ENCODE assay signal across 16 cellular contexts in the genomic region with DNA sequence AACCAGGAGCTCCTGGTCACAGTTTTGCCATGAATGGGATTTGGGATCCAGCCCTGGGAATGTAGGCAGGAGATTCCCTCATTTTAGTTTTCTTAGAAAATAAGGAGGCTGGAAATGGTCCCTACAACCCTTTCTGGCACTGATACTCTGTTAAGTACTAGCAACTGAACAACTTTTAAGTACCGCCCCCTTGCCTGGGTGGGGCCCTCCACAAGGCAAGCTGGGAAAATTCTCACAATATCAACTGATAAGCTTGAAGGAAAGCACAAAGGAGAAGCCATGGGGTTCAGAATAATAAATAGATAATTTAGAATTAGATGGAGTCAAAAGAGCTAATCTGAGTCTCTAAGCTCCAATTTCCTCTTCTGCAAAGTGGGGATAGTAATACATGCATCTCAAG. TPM values are rescaled to one million over a fixed set of nuclear protein-coding genes. Genes with fewer than 3 reads are reported as not detected.
"Had no signal": no experiment of that assay in that cellular context is flagged by ENCODE, and none has a peak within 500 bp of the region (broad histone marks: within the 10 kb centered on the region; RNA-seq: fewer than 3 reads in every experiment).

No MANE protein-coding gene starts in this region.

- DNase-seq: activated naive CD4-positive, alpha-beta T cell; activated naive CD8-positive, alpha-beta T cell treated with anti-CD3 and anti-CD28 coated beads, Interleukin-2, amount 10 ng/mL, durations not matched to agents 7 days and 5 days; endodermal cell; left lung; stimulated activated CD4-positive, alpha-beta T cell treated with anti-CD3 and anti-CD28 coated beads, Interleukin-12 subunit alpha, Interleukin-12 subunit beta, amount 100 ng/mL, for 4 hours; stimulated activated CD4-positive, alpha-beta T cell treated with anti-CD3 and anti-CD28 coated beads, Interleukin-2, amount 100 ng/mL, for 24 hours had no signal

- H3K27ac Mint-ChIP-seq: activated naive CD8-positive, alpha-beta T cell treated with anti-CD3 and anti-CD28 coated beads, Interleukin-2, amount 10 ng/mL, durations not matched to agents 7 days and 5 days; endodermal cell; memory B cell; nephron; stimulated activated effector memory CD8-positive, alpha-beta T cell treated with anti-CD3 and anti-CD28 coated beads, Interleukin-12 subunit alpha, Interleukin-12 subunit beta, amount 100 ng/mL, for 72 hours; T-helper 2 cell treated with Interferon-gamma antibody and Interleukin-4, amounts not matched to agents 5 μg/mL and 100 μg/mL, for 36 hours had no signal

- H3K9me3 Mint-ChIP-seq: activated naive CD8-positive, alpha-beta T cell treated with anti-CD3 and anti-CD28 coated beads, Interleukin-2, amount 10 ng/mL, durations not matched to agents 7 days and 5 days; endodermal cell; memory B cell; nephron; stimulated activated effector memory CD8-positive, alpha-beta T cell treated with anti-CD3 and anti-CD28 coated beads, Interleukin-12 subunit alpha, Interleukin-12 subunit beta, amount 100 ng/mL, for 72 hours; T-helper 2 cell treated with Interferon-gamma antibody and Interleukin-4, amounts not matched to agents 5 μg/mL and 100 μg/mL, for 36 hours had no signal

- H3K27ac ChIP-seq: breast epithelium, hepatocyte, left lung, tibial nerve, vagina had no signal

- H3K4me3 Mint-ChIP-seq: activated naive CD8-positive, alpha-beta T cell treated with anti-CD3 and anti-CD28 coated beads, Interleukin-2, amount 10 ng/mL, durations not matched to agents 7 days and 5 days; endodermal cell; memory B cell; nephron; stimulated activated effector memory CD8-positive, alpha-beta T cell treated with anti-CD3 and anti-CD28 coated beads, Interleukin-12 subunit alpha, Interleukin-12 subunit beta, amount 100 ng/mL, for 72 hours; T-helper 2 cell treated with Interferon-gamma antibody and Interleukin-4, amounts not matched to agents 5 μg/mL and 100 μg/mL, for 36 hours had no signal

- H3K9me3 ChIP-seq: breast epithelium, left lung, tibial nerve, vagina had no signal

- H3K36me3 Mint-ChIP-seq: activated naive CD8-positive, alpha-beta T cell treated with anti-CD3 and anti-CD28 coated beads, Interleukin-2, amount 10 ng/mL, durations not matched to agents 7 days and 5 days; memory B cell; stimulated activated effector memory CD8-positive, alpha-beta T cell treated with anti-CD3 and anti-CD28 coated beads, Interleukin-12 subunit alpha, Interleukin-12 subunit beta, amount 100 ng/mL, for 72 hours had no signal

- H3K27me3 Mint-ChIP-seq: memory B cell had no signal

- H3K4me3 ChIP-seq: breast epithelium, dorsolateral prefrontal cortex, hepatocyte, left lung, tibial nerve, vagina had no signal

- H3K36me3 ChIP-seq: breast epithelium, left lung, tibial nerve, vagina had no signal

- H3K4me1 ChIP-seq: breast epithelium had no signal

- ATAC-seq: activated CD4-positive, CD25-positive, alpha-beta regulatory T cell treated with anti-CD3 and anti-CD28 coated beads, Interleukin-2, amount 50 U/mL, for 24 hours; left lung; stimulated activated effector memory CD8-positive, alpha-beta T cell treated with anti-CD3 and anti-CD28 coated beads, Interleukin-12 subunit alpha, Interleukin-12 subunit beta, amount 100 ng/mL, for 72 hours had no signal

RNA-seq across cellular contexts. Expression of a gene that starts 4.2 kb away (rescaled TPM):
- total RNA-seq: hepatocyte had no signal
- polyA plus RNA-seq: hepatocyte had no signal
